In genomic region chr11:111935331-111936044, GRCh38 we compare ENCODE assay signal across 1 cellular context.
TF ChIP-seq lines count a peak whose summit lies in the region.

No MANE protein-coding gene starts in this region.

TF ChIP-seq in IMR-90, 13 proteins besides CTCF, POLR2A, EP300 and RAD21:
- no peak for TF ChIP-seq NFE2L2 (IDR thresholded peaks at IDR 0.05; ENCODE audit: low read depth, low read length)
- no peak for TF ChIP-seq MAZ (IDR thresholded peaks at IDR 0.05; ENCODE audit: borderline replicate concordance, low read depth, low read length)
- no peak for TF ChIP-seq ELK1 (IDR thresholded peaks at IDR 0.05; ENCODE audit: borderline replicate concordance, low read depth, low read length)
- TF ChIP-seq FOS (IDR thresholded peaks at IDR 0.05; ENCODE audit: low read depth, low read length), result no peak
- no peak for TF ChIP-seq MXI1 (IDR thresholded peaks at IDR 0.05; ENCODE audit: borderline replicate concordance, low read depth, low read length)
- no peak for TF ChIP-seq RCOR1 (IDR thresholded peaks at IDR 0.05; ENCODE audit: insufficient replicate concordance, low read length)
- TF ChIP-seq USF2 (IDR thresholded peaks at IDR 0.05; ENCODE audit: low read depth, low read length), result no peak
- TF ChIP-seq RFX5 (IDR thresholded peaks at IDR 0.05; ENCODE audit: low read depth, low read length), result no peak
